8 cellular contexts compared by ENCODE assay signal in the genomic region with DNA sequence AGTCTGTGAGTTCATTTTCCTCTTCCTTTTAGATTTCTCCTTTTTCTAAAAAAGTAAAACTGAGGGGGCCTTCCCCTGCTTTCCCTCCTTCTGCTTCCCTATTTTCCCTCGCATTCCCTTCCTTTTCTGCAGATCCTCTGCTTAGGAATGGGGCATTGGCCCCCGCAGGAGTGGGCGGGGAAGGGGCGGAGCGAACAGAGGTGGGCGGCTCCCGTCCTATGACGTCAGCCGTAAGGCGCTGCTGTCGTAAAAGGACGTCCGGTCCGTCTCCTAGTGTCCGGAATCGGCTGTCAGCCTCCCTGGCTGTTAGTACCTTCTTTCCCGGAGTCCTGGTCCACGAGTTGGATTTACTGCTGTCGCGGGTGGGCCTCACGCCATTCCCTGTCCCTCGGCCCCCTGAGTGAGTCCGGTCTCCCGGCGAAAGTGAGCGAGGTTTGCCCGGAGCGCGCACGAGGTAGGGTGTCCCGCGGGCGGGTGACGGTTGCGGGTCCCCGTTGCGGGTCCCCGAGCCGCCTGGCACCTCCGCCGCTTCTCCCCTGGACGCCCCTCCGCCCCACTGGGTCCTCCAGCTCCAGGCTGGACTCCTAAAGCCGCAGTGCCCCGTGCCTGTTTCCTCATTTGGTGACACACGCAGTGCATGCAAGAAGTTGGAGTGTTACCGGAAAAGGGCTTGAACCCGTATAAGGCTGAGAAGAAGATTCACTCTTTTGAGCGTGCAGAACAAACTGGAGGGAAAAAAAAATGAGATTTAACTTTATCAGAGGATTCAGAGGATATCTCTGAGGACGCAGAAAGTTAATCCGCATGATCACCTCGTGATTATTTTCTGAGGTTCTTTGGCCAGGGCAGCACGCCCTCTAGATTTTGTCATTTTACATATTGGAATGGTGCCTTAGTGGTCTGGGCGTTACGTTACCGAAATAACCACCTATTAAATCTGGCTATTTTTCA. TPM values are rescaled to one million over a fixed set of nuclear protein-coding genes. Genes with fewer than 3 reads are reported as not detected.
DNase-seq lines count a peak whose midpoint lies in the region; ATAC-seq, FAIRE-seq and TF ChIP-seq lines count a peak whose summit lies in the region.

A gene (plus strand): TSS at position 241 of the 951 bp plus-strand sequence. CDS start 1,477 bp downstream, outside the sequence.

- H3K36me3 ChIP-seq in bronchial epithelial cell (ENCODE audit: control insufficient read depth, insufficient read depth, low read length) (peaks cover 1% of the 10 kb centered on the region), small intestine (ENCODE audit: control insufficient read depth in 2 of 2, insufficient read depth in 2 of 2, low read length in 2 of 2) (no peaks in the 10 kb centered on the region)

- 0% methylated on average over 56 of the region's 56 CpGs for WGBS in small intestine, 3 donors

- FAIRE-seq in bronchial epithelial cell (lab: Jason Lieb, UNC) (no peak), small intestine (lab: Jason Lieb, UNC) (no peak)

- peak; percentile 86 for DNase-seq in ACHN
- DNase-seq in NCI-H2171 treated with DMSO at 0.1 percent for 48 hours (lab: John Stamatoyannopoulos, UW) = peak; percentile 65
- peak; percentile 72 for DNase-seq in bronchial epithelial cell (ENCODE audit: low read depth)
- DNase-seq in iPS-NIHi11 (ENCODE audit: low spot score) = peak; percentile 97
- peak; percentile 86 for DNase-seq in small intestine

- H3K9me3 ChIP-seq in small intestine (ENCODE audit: control insufficient read depth, low read depth) = no peaks in the 10 kb centered on the region

- TF ChIP-seq CTCF in WI38 (IDR thresholded peaks at IDR 0.05; ENCODE audit: low read depth, low read length) (no peak), bronchial epithelial cell (IDR thresholded peaks at IDR 0.05; ENCODE audit: insufficient read depth, low read length, severe bottlenecking) (peak; percentile 37)

- in situ Hi-C loops in ACHN (cut with HindIII; ENCODE audit: low pct_ligation_motif_present, low pct_unique_long_range_greater_than_20kb, low sequenced_read_pairs) = no loop called here

- H3K27me3 ChIP-seq in bronchial epithelial cell (ENCODE audit: control insufficient read depth, insufficient read depth, low read length) (no peaks in the 10 kb centered on the region), small intestine (ENCODE audit: control insufficient read depth in 2 of 2, insufficient read depth in 2 of 2, low read length in 2 of 2) (no peaks in the 10 kb centered on the region)

- peak; percentile 74 for ATAC-seq in GM18519 (IDR thresholded peaks at IDR 0.05; ENCODE audit: low FRiP score, unreplicated experiment)
- ATAC-seq in HG03060 (IDR thresholded peaks at IDR 0.05; ENCODE audit: low read depth, unreplicated experiment) = peak; percentile 67

- peak within 1 kb of the TSS; percentile 39 to 99 for H3K27ac ChIP-seq in small intestine (ENCODE audit: low read depth in 1 of 2, low read length in 1 of 2)

- H3K4me3 ChIP-seq in WI38 (ENCODE audit: low read depth, low read length) (peak within 1 kb of the TSS; percentile 96), bronchial epithelial cell (ENCODE audit: low read depth, low read length) (peak within 1 kb of the TSS; percentile 83), small intestine (ENCODE audit: low read depth in 1 of 2, low read length in 2 of 2) (peak within 1 kb of the TSS; percentile 93 to 98)

- H3K4me1 ChIP-seq in small intestine (ENCODE audit: control insufficient read depth in 2 of 2, insufficient read depth in 1 of 2, low read depth in 1 of 2, low read length in 1 of 2) = peaks cover 0 to 3% of the 10 kb centered on the region in 2 donors

RNA-seq across cellular contexts. Expression of the gene that starts here (rescaled TPM):
- 42.4 and 49.7 TPM in 2 replicates for total RNA-seq in bronchial epithelial cell
- polyA plus RNA-seq in small intestine = 10 to 100 TPM; 17.9 to 25.4 (median 22.3) TPM

Comparison
In these comparisons a context has a peak if more than half of its experiments do, and no peak if none do; other contexts are left out.
1. Peak in every context shown above with its lines: DNase-seq, ATAC-seq, H3K4me3 ChIP-seq and H3K27ac ChIP-seq.